In genomic region chr7:4667776-4668509, GRCh38 we compare ENCODE assay signal across 10 cellular contexts. TPM values are rescaled to one million over a fixed set of nuclear protein-coding genes. Genes with fewer than 3 reads are reported as not detected.
DNase-seq lines count a peak whose midpoint lies in the region; ATAC-seq and TF ChIP-seq lines count a peak whose summit lies in the region.
"Had no signal": no experiment of that assay in that cellular context is flagged by ENCODE, and none has a peak within 500 bp of the region (broad histone marks: within the 10 kb centered on the region; RNA-seq: fewer than 3 reads in every experiment).

No MANE protein-coding gene starts in this region.

- no peak for TF ChIP-seq CTCF in WTC11 (IDR thresholded peaks at IDR 0.05)
- TF ChIP-seq CTCF in gastroesophageal sphincter (IDR thresholded peaks at IDR 0.05), result no peak

- peaks cover 3% of the 10 kb centered on the region; the same call in 1 of the 2 replicates for H3K4me1 Mint-ChIP-seq in WTC11

- no peaks in the 10 kb centered on the region for H3K36me3 ChIP-seq in gastroesophageal sphincter

- no peak for TF ChIP-seq EP300 in gastroesophageal sphincter (IDR thresholded peaks at IDR 0.05)

- POLR2A ChIA-PET in WTC11 (lab: Charles Lee), result interaction anchor here (0.7 kb wide), 1 partner anchor 8 kb away, joined by 3 read pairs; no protein-coding TSS in a partner anchor

- DNase-seq in GOT3 (lab: John Stamatoyannopoulos, UW) (peak; percentile 29), WTC11 (ENCODE audit: low spot score) (no peak), stromal cell of bone marrow (ENCODE audit: low read depth) (peak; percentile 93)
- DNase-seq: NCI-H187 treated with DMSO at 0.1 percent for 48 hours, psoas muscle, T-helper 9 cell had no signal

- WGBS in gastroesophageal sphincter (ENCODE audit: low coverage in 1 of 2), 2 donors, result 62 to 67% methylated on average over 11 to 15 of the region's 19 CpGs

- H3K27me3 ChIP-seq in gastroesophageal sphincter, result no peaks in the 10 kb centered on the region

- no peak overlapping the region for H3K4me3 ChIP-seq in gastroesophageal sphincter
- H3K4me3 ChIP-seq: psoas muscle had no signal

- H3K36me3 Mint-ChIP-seq in WTC11, result no peaks in the 10 kb centered on the region

- H3K27ac Mint-ChIP-seq in WTC11, result no peak overlapping the region

- ATAC-seq in WTC11 (no peak), gastroesophageal sphincter (no peak), GM19328 (IDR thresholded peaks at IDR 0.05; ENCODE audit: unreplicated experiment) (no peak), HG03097 (IDR thresholded peaks at IDR 0.05; ENCODE audit: low FRiP score, unreplicated experiment) (no peak), HG03280 (IDR thresholded peaks at IDR 0.05; ENCODE audit: unreplicated experiment) (no peak)
- ATAC-seq: psoas muscle had no signal

- H3K9me3 Mint-ChIP-seq in WTC11, result peaks cover 16% of the 10 kb centered on the region

- peaks cover 0 to 4% (median 0%) of the 10 kb centered on the region in 3 donors for H3K9me3 ChIP-seq in gastroesophageal sphincter
- H3K9me3 ChIP-seq: psoas muscle had no signal

- H3K27me3 Mint-ChIP-seq in WTC11 (ENCODE audit: low read depth), result peaks cover 24% of the 10 kb centered on the region

- no peak for TF ChIP-seq POLR2A in gastroesophageal sphincter (IDR thresholded peaks at IDR 0.05)

- H3K4me3 Mint-ChIP-seq in WTC11, result no peak overlapping the region

- CTCF ChIA-PET in WTC11 (lab: Charles Lee), result interaction anchor here (0.8 kb wide), 2 partner anchors 26 to 124 kb away, joined by 3 read pairs; no protein-coding TSS in a partner anchor

- H3K27ac ChIP-seq in gastroesophageal sphincter, result peak overlapping the region in 3 of 4 donors; percentile 77 to 79 (median 77)
- H3K27ac ChIP-seq: psoas muscle had no signal

- H3K4me1 ChIP-seq in gastroesophageal sphincter, result peaks cover 0 to 29% (median 0%) of the 10 kb centered on the region in 3 donors
- H3K4me1 ChIP-seq: psoas muscle had no signal

TF ChIP-seq in WTC11, 78 proteins besides CTCF, POLR2A, EP300 and RAD21:
- 0 out of 2 replicates have a peak, but pooled peaks have one; percentile 26 for TF ChIP-seq GABPB1 (CRISPR knock-in tag; IDR thresholded peaks at IDR 0.05)
- TF ChIP-seq HMGXB4 (CRISPR knock-in tag; IDR thresholded peaks at IDR 0.05), result no peak
- TF ChIP-seq ZNF532 (CRISPR knock-in tag; IDR thresholded peaks at IDR 0.05; ENCODE audit: borderline replicate concordance), result no peak

RNA-seq across cellular contexts. Expression of gene FOXK1, which starts 14.2 kb away (rescaled TPM):
- total RNA-seq in WTC11 (2021), result 17.1 to 21.9 TPM (median 17.2 TPM) in 3 replicates
- total RNA-seq in gastroesophageal sphincter, result 10 to 100 TPM; 28.5 to 45.2 (median 30.0) TPM
